In genomic region chr13:102772042-102772425, GRCh38 we compare ENCODE assay signal across 14 cellular contexts. TPM values are rescaled to one million over a fixed set of nuclear protein-coding genes. Genes with fewer than 3 reads are reported as not detected.
DNase-seq lines count a peak whose midpoint lies in the region; ATAC-seq and TF ChIP-seq lines count a peak whose summit lies in the region.
"Had no signal": no experiment of that assay in that cellular context is flagged by ENCODE, and none has a peak within 500 bp of the region (broad histone marks: within the 10 kb centered on the region; RNA-seq: fewer than 3 reads in every experiment).

No MANE protein-coding gene starts in this region.

- H3K4me3 ChIP-seq in HFF-Myc (replicated peaks; ENCODE audit: low read depth, low read length): peak overlapping the region; percentile 80; the same call in 1 of the 2 replicates

- peak overlapping the region; percentile 97 for H3K4me3 Mint-ChIP-seq in CD4-positive, alpha-beta T cell
- peak overlapping the region; percentile 95 for H3K4me3 Mint-ChIP-seq in activated B cell treated with CpG ODN at 0.5 μM for 24 hours
- peak overlapping the region; percentile 42 to 97 (median 90) for H3K4me3 Mint-ChIP-seq in naive B cell

- no peak for TF ChIP-seq CTCF in CD4-positive, alpha-beta T cell (IDR thresholded peaks at IDR 0.05)
- TF ChIP-seq CTCF in HFF-Myc (IDR thresholded peaks at IDR 0.05; ENCODE audit: low read depth, low read length, missing control alignments) (no peak), activated B cell treated with CpG ODN at 0.5 μM for 24 hours (IDR thresholded peaks at IDR 0.05) (no peak)

- ATAC-seq in CD4-positive, alpha-beta T cell (ENCODE audit: poor library complexity): no peak
- ATAC-seq in activated B cell treated with CpG ODN at 0.5 μM for 24 hours (ENCODE audit: low read depth) (no peak), naive B cell (ENCODE audit: low read depth in 2 of 2) (no peak), HG03460 (IDR thresholded peaks at IDR 0.05; ENCODE audit: unreplicated experiment) (no peak), HG03521 (IDR thresholded peaks at IDR 0.05; ENCODE audit: unreplicated experiment) (no peak)

- H3K4me1 Mint-ChIP-seq in CD4-positive, alpha-beta T cell (ENCODE audit: low read depth): peaks cover 43% of the 10 kb centered on the region
- peaks cover 13% of the 10 kb centered on the region for H3K4me1 Mint-ChIP-seq in activated B cell treated with CpG ODN at 0.5 μM for 24 hours
- H3K4me1 Mint-ChIP-seq in naive B cell: peaks cover 19 to 26% (median 20%) of the 10 kb centered on the region in 3 donors

- CTCF ChIA-PET in CD4-positive, alpha-beta T cell (lab: Charles Lee): no interaction called here
- CTCF ChIA-PET in activated B cell treated with CpG ODN at 0.5 μM for 24 hours (lab: Charles Lee): interaction anchor here (1.1 kb wide), 1 partner anchor 28 kb away, joined by 3 read pairs; no protein-coding TSS in a partner anchor

- H3K27ac ChIP-seq in CD4-positive, alpha-beta T cell (ENCODE audit: low read depth, low read length): no peak overlapping the region
- H3K27ac ChIP-seq: ovary had no signal

- no peaks in the 10 kb centered on the region for H3K9me3 ChIP-seq in CD4-positive, alpha-beta T cell (ENCODE audit: control insufficient read depth, low read length)
- H3K9me3 ChIP-seq: ovary had no signal

- H3K27me3 ChIP-seq in CD4-positive, alpha-beta T cell (ENCODE audit: control insufficient read depth, insufficient read depth, low read length): no peaks in the 10 kb centered on the region
- H3K27me3 ChIP-seq: ovary had no signal

- no peaks in the 10 kb centered on the region for H3K27me3 Mint-ChIP-seq in CD4-positive, alpha-beta T cell
- no peaks in the 10 kb centered on the region for H3K27me3 Mint-ChIP-seq in activated B cell treated with CpG ODN at 0.5 μM for 24 hours
- no peaks in the 10 kb centered on the region for H3K27me3 Mint-ChIP-seq in naive B cell

- intact Hi-C loops in CD4-positive, alpha-beta T cell (cut with DNase I, micrococcal nuclease): loop anchor here (2.0 to 10.0 kb wide), 7 partner anchors 29 to 380 kb away; partner anchors contain the start of gene TPP2 (in 2 of the 2)
- intact Hi-C loops in activated B cell treated with CpG ODN at 0.5 μM for 24 hours (cut with micrococcal nuclease): no loop called here

- no peaks in the 10 kb centered on the region for H3K9me3 Mint-ChIP-seq in CD4-positive, alpha-beta T cell
- H3K9me3 Mint-ChIP-seq in activated B cell treated with CpG ODN at 0.5 μM for 24 hours (no peaks in the 10 kb centered on the region), naive B cell (no peaks in the 10 kb centered on the region)

- peak overlapping the region; percentile 6 for H3K27ac Mint-ChIP-seq in CD4-positive, alpha-beta T cell
- no peak overlapping the region for H3K27ac Mint-ChIP-seq in activated B cell treated with CpG ODN at 0.5 μM for 24 hours
- peak overlapping the region in 3 of 6 donors; percentile 5 to 84 (median 32) for H3K27ac Mint-ChIP-seq in naive B cell

- POLR2A ChIA-PET in CD4-positive, alpha-beta T cell (lab: Charles Lee): interaction anchor here (4.4 to 5.6 kb wide), 2 partner anchors 75 to 177 kb away, joined by 75 to 95 read pairs; partner anchors contain the start of genes ERCC5 and TPP2
- POLR2A ChIA-PET in activated B cell treated with CpG ODN at 0.5 μM for 24 hours (lab: Charles Lee): interaction anchor here (1.1 to 3.4 kb wide), 2 partner anchors 74 to 175 kb away, joined by 3 to 49 read pairs; partner anchors contain the start of genes ERCC5 and TPP2

- H3K36me3 Mint-ChIP-seq in CD4-positive, alpha-beta T cell (ENCODE audit: low read depth): peaks cover 4% of the 10 kb centered on the region
- H3K36me3 Mint-ChIP-seq in activated B cell treated with CpG ODN at 0.5 μM for 24 hours (ENCODE audit: low read depth) (peaks cover 6% of the 10 kb centered on the region), naive B cell (no peaks in the 10 kb centered on the region)

- DNase-seq in CD4-positive, alpha-beta T cell: no peak
- DNase-seq in HFF-Myc (ENCODE audit: extremely low read depth, low read depth) (no peak), activated B cell treated with CpG ODN at 0.5 μM for 24 hours (no peak), naive B cell (no peak), epidermal melanocyte (ENCODE audit: insufficient read length, low spot score) (no peak), NCI-H2196 (lab: John Stamatoyannopoulos, UW; ENCODE audit: unreplicated experiment) (no peak)
- DNase-seq: activated CD8-positive, alpha-beta memory T cell treated with anti-CD3 and anti-CD28 coated beads, Interleukin-2, amount 50 U/mL, for 4 hours; DMS 273 treated with DMSO at 0.1 percent for 48 hours; NCI-H510A; stimulated activated CD4-positive, alpha-beta T cell treated with anti-CD3 and anti-CD28 coated beads, Interleukin-1b, Interleukin-23, amount 100 ng/mL, for 48 hours had no signal

RNA-seq across cellular contexts. Expression of gene TEX30, which starts 1.6 kb away (rescaled TPM):
- total RNA-seq in CD4-positive, alpha-beta T cell: 1 to 10 TPM; 4.6 to 6.3 TPM
- total RNA-seq in activated B cell treated with CpG ODN at 0.5 μM for 24 hours: 5.3 and 6.2 TPM in 2 replicates
- polyA plus RNA-seq in naive B cell (ENCODE audit: low read depth in 6 of 6): 10 to 100 TPM; 14.6 to 31.8 (median 20.2) TPM

RNA-seq across cellular contexts. Expression of gene POGLUT2, which starts 26.7 kb away (rescaled TPM):
- not detected for total RNA-seq in CD4-positive, alpha-beta T cell
- 0.11 TPM in 1 of 2 replicates, not detected in the other for total RNA-seq in activated B cell treated with CpG ODN at 0.5 μM for 24 hours
- polyA plus RNA-seq in naive B cell (ENCODE audit: low read depth in 6 of 6): not detected
- total RNA-seq: SK-MEL-5 had no signal

RNA-seq across cellular contexts. Expression of gene BIVM, which starts 26.9 kb away (rescaled TPM):
- 1 to 10 TPM; 3.4 to 4.3 TPM for total RNA-seq in CD4-positive, alpha-beta T cell
- 4.7 and 6.4 TPM in 2 replicates for total RNA-seq in activated B cell treated with CpG ODN at 0.5 μM for 24 hours
- polyA plus RNA-seq in naive B cell (ENCODE audit: low read depth in 6 of 6): 1 to 10 TPM; 2.2 to 7.5 (median 3.4) TPM
